Comparison of ENCODE assay signal across 8 cellular contexts in the genomic region with DNA sequence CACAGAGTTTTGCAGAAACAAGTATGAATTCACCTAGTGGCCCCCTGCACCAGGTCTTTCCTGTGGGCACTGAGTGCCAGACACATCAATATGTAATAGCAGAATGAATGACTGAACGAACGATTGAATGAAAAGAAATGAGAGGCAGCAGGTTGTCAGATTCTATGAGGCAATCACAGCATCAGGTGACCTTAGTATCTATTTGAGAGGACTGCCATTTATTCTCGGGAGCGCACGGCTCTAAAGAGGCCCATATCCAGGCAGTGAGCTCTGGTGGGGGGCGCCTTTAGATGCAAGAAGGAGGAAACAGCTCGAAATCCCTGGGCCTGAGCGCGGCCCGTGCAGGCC. TPM values are rescaled to one million over a fixed set of nuclear protein-coding genes. Genes with fewer than 3 reads are reported as not detected.
A peak's percentile ranks its signal among the peaks of the same experiment; 100 is the strongest.
DNase-seq lines count a peak whose midpoint lies in the region; ATAC-seq, FAIRE-seq and TF ChIP-seq lines count a peak whose summit lies in the region.

No MANE protein-coding gene starts in this region.

- no peak overlapping the region for H3K27ac ChIP-seq in AG04450 (ENCODE audit: low read depth, low read length)
- no peak overlapping the region for H3K27ac ChIP-seq in PC-3 (ENCODE audit: low read length)
- H3K27ac ChIP-seq in esophagus squamous epithelium, result peak overlapping the region; percentile 81 to 92 (median 87)
- no peak overlapping the region for H3K27ac ChIP-seq in trophoblast cell (ENCODE audit: low read depth, low read length)

- no peak overlapping the region for H2BK5ac ChIP-seq in trophoblast cell (ENCODE audit: low read depth, low read length, poor library complexity)

- 0 to 17% methylated on average over 6 to 8 of the region's 10 CpGs for WGBS in esophagus squamous epithelium, 2 donors
- WGBS in trophoblast cell (ENCODE audit: extremely low coverage, insufficient coverage, insufficient read length), result no CpG with 5 or more reads among the region's 10 CpGs

- H3K4me1 ChIP-seq in PC-3 (ENCODE audit: insufficient read depth, low read length), result peaks cover 13% of the 10 kb centered on the region; the same call in 1 of the 2 replicates
- peaks cover 0 to 36% (median 11%) of the 10 kb centered on the region in 3 donors for H3K4me1 ChIP-seq in esophagus squamous epithelium
- peaks cover 2 to 4% of the 10 kb centered on the region in 2 experiments for H3K4me1 ChIP-seq in trophoblast cell (ENCODE audit: control insufficient read depth in 1 of 2, insufficient read depth in 2 of 2, low read length in 2 of 2)

- no peak for DNase-seq in AG04450 (ENCODE audit: low read depth, low spot score)
- DNase-seq in PC-3, result no peak
- DNase-seq in esophagus squamous epithelium (lab: John Stamatoyannopoulos, UW), result no peak
- DNase-seq in trophoblast cell, result no peak
- DNase-seq in GM19239 (ENCODE audit: insufficient read length, low spot score), result no peak
- no peak for DNase-seq in omental fat pad (ENCODE audit: low spot score)

- CTCF ChIA-PET in AG04450 (lab: Charles Lee) (interaction anchor here (0.6 to 4.7 kb wide), 7 partner anchors 8 to 1351 kb away, joined by 3 to 16 read pairs (median 5); no protein-coding TSS in a partner anchor), PC-3 (lab: Charles Lee) (interaction anchor here (0.7 to 0.8 kb wide), 2 partner anchors 8 to 114 kb away, joined by 3 to 5 read pairs; no protein-coding TSS in a partner anchor)

- no peaks in the 10 kb centered on the region for H3K9me2 ChIP-seq in PC-3 (replicated peaks; ENCODE audit: low read length)

- H3K4me3 ChIP-seq in AG04450 (ENCODE audit: low read depth, low read length) (peak overlapping the region; percentile 87), PC-3 (ENCODE audit: low read length) (peak overlapping the region; percentile 83), esophagus squamous epithelium (peak overlapping the region; percentile 56 to 91 (median 76)), trophoblast cell (ENCODE audit: low read depth, low read length) (peak overlapping the region; percentile 85)

- H3K14ac ChIP-seq in trophoblast cell (ENCODE audit: low read length), result peak overlapping the region; percentile 63

- H4K12ac ChIP-seq in trophoblast cell (ENCODE audit: low read depth, low read length), result peak overlapping the region; percentile 84

- POLR2A ChIA-PET in AG04450 (lab: Yijun Ruan, JAX) (interaction anchor here (1.1 kb wide), 2 partner anchors 8 to 41 kb away, joined by 3 to 6 read pairs; no protein-coding TSS in a partner anchor), PC-3 (lab: Charles Lee; ENCODE audit: unreplicated experiment) (no interaction called here)

- H2BK120ac ChIP-seq in trophoblast cell (ENCODE audit: insufficient read depth, low read length, poor library complexity), result peak overlapping the region; percentile 71

- H4K8ac ChIP-seq in trophoblast cell (ENCODE audit: low read depth, low read length), result peak overlapping the region; percentile 95

- peak overlapping the region; percentile 92 for H2AFZ ChIP-seq in PC-3 (ENCODE audit: low read length)
- H2AFZ ChIP-seq in trophoblast cell (ENCODE audit: insufficient read depth, low read length, poor library complexity), result peak overlapping the region; percentile 99

- no peak overlapping the region for H2AK5ac ChIP-seq in trophoblast cell (ENCODE audit: low read length)

- no peak for FAIRE-seq in GM19239 (lab: Jason Lieb, UNC)

- TF ChIP-seq CTCF in AG04450 (IDR thresholded peaks at IDR 0.05; ENCODE audit: low read depth, low read length), result no peak
- no peak for TF ChIP-seq CTCF in PC-3 (conservative IDR thresholded peaks at IDR 0.05; ENCODE audit: low read depth, low read length)
- no peak for TF ChIP-seq CTCF in esophagus squamous epithelium (IDR thresholded peaks at IDR 0.05)
- TF ChIP-seq CTCF in omental fat pad (IDR thresholded peaks at IDR 0.05), result no peak

- peak overlapping the region; percentile 86 for H3K4me2 ChIP-seq in PC-3 (ENCODE audit: low read length)
- H3K4me2 ChIP-seq in trophoblast cell (ENCODE audit: low read length), result peak overlapping the region; percentile 82

- H3K9ac ChIP-seq in PC-3 (ENCODE audit: low read length) (peak overlapping the region; percentile 54; the same call in 1 of the 2 replicates), trophoblast cell (ENCODE audit: low read length) (peak overlapping the region; percentile 69)

- no peak overlapping the region for H2BK12ac ChIP-seq in trophoblast cell (ENCODE audit: low read length)

- TSS peak; percentile 22 for BruUV-seq in PC-3 (replicated peaks; lab: Mats Ljungman, UMichigan)

- TF ChIP-seq POLR2A in esophagus squamous epithelium (IDR thresholded peaks at IDR 0.05), result no peak

- H3K79me1 ChIP-seq in trophoblast cell (ENCODE audit: low read length), result peaks cover 8% of the 10 kb centered on the region

- intact Hi-C loops in PC-3 (cut with micrococcal nuclease), result loop anchor here (2.0 to 5.0 kb wide), 2 partner anchors 40 to 162 kb away; no protein-coding TSS in a partner anchor
- intact Hi-C loops in esophagus squamous epithelium (cut with DNase I), result no loop called here

- H3F3A ChIP-seq in PC-3 (ENCODE audit: low read length, unreplicated experiment), result no peaks in the 10 kb centered on the region

- H3K9me3 ChIP-seq in AG04450 (ENCODE audit: control insufficient read depth, insufficient read depth, low read length), result no peaks in the 10 kb centered on the region; the same call in 1 of the 2 replicates
- H3K9me3 ChIP-seq in PC-3 (ENCODE audit: low read length), result no peaks in the 10 kb centered on the region
- no peaks in the 10 kb centered on the region for H3K9me3 ChIP-seq in esophagus squamous epithelium
- H3K9me3 ChIP-seq in trophoblast cell (ENCODE audit: insufficient read depth, low read depth, low read length), result no peaks in the 10 kb centered on the region

- H3K27me3 ChIP-seq in AG04450 (ENCODE audit: control insufficient read depth, insufficient read depth, low read length) (peaks cover 6% of the 10 kb centered on the region), PC-3 (ENCODE audit: low read length) (no peaks in the 10 kb centered on the region), esophagus squamous epithelium (no peaks in the 10 kb centered on the region), trophoblast cell (ENCODE audit: insufficient read depth, low read length) (no peaks in the 10 kb centered on the region)

- peaks cover 6% of the 10 kb centered on the region; the same call in 1 of the 2 replicates for H4K20me1 ChIP-seq in PC-3 (ENCODE audit: low read length)

- peak overlapping the region; percentile 69 for H3K18ac ChIP-seq in trophoblast cell (ENCODE audit: low read length)

- peak overlapping the region; percentile 45 for H4K91ac ChIP-seq in trophoblast cell (ENCODE audit: low read depth, low read length)

- ATAC-seq in GM19328 (IDR thresholded peaks at IDR 0.05; ENCODE audit: unreplicated experiment) (peak; percentile 20), PC-3 (no peak), omental fat pad (ENCODE audit: low FRiP score) (no peak), HG03139 (IDR thresholded peaks at IDR 0.05; ENCODE audit: unreplicated experiment) (no peak)

- no peak overlapping the region for H3K23ac ChIP-seq in trophoblast cell (ENCODE audit: low read length)

- H3K4ac ChIP-seq in trophoblast cell (ENCODE audit: low read depth, low read length), result no peak overlapping the region

- H3K79me2 ChIP-seq in PC-3 (ENCODE audit: low read length) (peaks cover 17% of the 10 kb centered on the region), trophoblast cell (ENCODE audit: control insufficient read depth, insufficient read depth, low read length, poor library complexity) (peaks cover 5% of the 10 kb centered on the region)

- H3K36me3 ChIP-seq in PC-3 (ENCODE audit: low read depth, low read length) (no peaks in the 10 kb centered on the region), esophagus squamous epithelium (peaks cover 0 to 24% (median 0%) of the 10 kb centered on the region in 3 donors), trophoblast cell (ENCODE audit: control insufficient read depth in 1 of 2, insufficient read depth in 2 of 2, low read length in 2 of 2) (peaks cover 13 to 14% of the 10 kb centered on the region in 2 experiments)

RNA-seq across cellular contexts. Expression of a gene that starts 0.5 kb away (rescaled TPM):
- 16.4 and 17.6 TPM in 2 replicates for polyA plus RNA-seq in AG04450 (2011; rRNA removed)
- polyA minus RNA-seq in AG04450 (2011; rRNA and poly(A)+ RNA removed), result 6.6 and 9.5 TPM in 2 replicates
- total RNA-seq in PC-3 (2014; rRNA removed), result 20.7 and 23.2 TPM in 2 replicates
- total RNA-seq in esophagus squamous epithelium, result 10 to 100 TPM; 12.4 to 24.0 (median 16.3) TPM
- 14.9 and 15.7 TPM in 2 replicates for polyA plus RNA-seq in trophoblast cell (2013)
- total RNA-seq in omental fat pad, result 10 to 100 TPM; 14.4 to 25.9 (median 20.2) TPM

Comparison
In these comparisons a context has a peak if more than half of its experiments do, and no peak if none do; other contexts are left out.
1. H3K27ac ChIP-seq: peak in esophagus squamous epithelium (4 of 4); none in AG04450 (single experiment), PC-3 (single experiment) and trophoblast cell (single experiment).
2. Peak in every context shown above with its lines, with median percentiles within 50 percentile points of each other: H3K4me3 ChIP-seq.